Comparison of ENCODE assay signal across 28 cellular contexts in genomic region chr18:64809801-64810200, GRCh38.
"Had no signal": no experiment of that assay in that cellular context is flagged by ENCODE, and none has a peak within 500 bp of the region (broad histone marks: within the 10 kb centered on the region; RNA-seq: fewer than 3 reads in every experiment).

No MANE protein-coding gene starts in this region.

- H3K9me3 ChIP-seq: ovary, psoas muscle, right lobe of liver, sigmoid colon, stomach, thoracic aorta, thyroid gland, tibial nerve, upper lobe of left lung, vagina had no signal

- H3K27me3 Mint-ChIP-seq: progenitor cell of endocrine pancreas; stimulated activated naive B cell treated with anti-CD40 and anti-IgM and Interleukin-4, amounts not matched to agents 10 μg/mL and 1 μg/mL and 100 μg/mL, for 72 hours; stimulated activated naive CD8-positive, alpha-beta T cell treated with anti-CD3 and anti-CD28 coated beads, Interleukin-15, Interleukin-2, amounts not matched to agents 100 ng/mL and 50 ng/mL, for 24 hours had no signal

- H3K4me3 Mint-ChIP-seq: nephron; neural progenitor cell; stimulated activated effector memory CD8-positive, alpha-beta T cell treated with anti-CD3 and anti-CD28 coated beads, Interleukin-12 subunit alpha, Interleukin-12 subunit beta, amount 100 ng/mL, for 72 hours; stimulated activated naive B cell treated with anti-CD40 and anti-IgM and Interleukin-4, amounts not matched to agents 10 μg/mL and 1 μg/mL and 100 μg/mL, for 72 hours; stimulated activated naive CD8-positive, alpha-beta T cell treated with anti-CD3 and anti-CD28 coated beads, Interleukin-15, Interleukin-2, amounts not matched to agents 100 ng/mL and 50 ng/mL, for 24 hours had no signal

- H3K79me2 ChIP-seq: parathyroid adenoma had no signal

- H3K4me3 ChIP-seq: neural progenitor cell, ovary, psoas muscle, right lobe of liver, sigmoid colon, stomach, thoracic aorta, thyroid gland, tibial nerve, upper lobe of left lung, vagina had no signal

- H2AFZ ChIP-seq: neural progenitor cell, parathyroid adenoma had no signal

- H3K4me2 ChIP-seq: neural progenitor cell had no signal

- DNase-seq: occipital lobe; ovary; posterior cingulate gyrus; psoas muscle; right cardiac atrium; right lobe of liver; sigmoid colon; small intestine; stimulated activated CD4-positive, alpha-beta T cell treated with anti-CD3 and anti-CD28 coated beads, Interleukin-15, amount 100 ng/mL, for 24 hours; stimulated activated CD4-positive, alpha-beta T cell treated with anti-CD3 and anti-CD28 coated beads, Interleukin-2, amount 100 ng/mL, for 24 hours; stimulated activated CD4-positive, alpha-beta T cell treated with anti-CD3 and anti-CD28 coated beads, Interleukin-2, amount 100 ng/mL, for 48 hours; stimulated activated CD4-positive, alpha-beta T cell treated with anti-CD3 and anti-CD28 coated beads, Interleukin-4, amount 100 ng/mL, for 24 hours; stimulated activated naive B cell treated with anti-CD40 and anti-IgM and Interleukin-4, amounts not matched to agents 10 μg/mL and 1 μg/mL and 100 μg/mL, for 72 hours; stimulated activated naive CD4-positive, alpha-beta T cell treated with Interleukin-2 at 50 U/mL for 16 hours; stomach; thyroid gland; trophoblast cell; upper lobe of left lung had no signal

- FAIRE-seq: urothelium cell line had no signal

- H3K27ac ChIP-seq: neural progenitor cell, ovary, parathyroid adenoma, psoas muscle, right lobe of liver, sigmoid colon, stomach, thoracic aorta, thyroid gland, tibial nerve, upper lobe of left lung, vagina had no signal

- H3K9ac ChIP-seq: neural progenitor cell, parathyroid adenoma had no signal

- H3K36me3 ChIP-seq: neural progenitor cell, ovary, right lobe of liver, sigmoid colon, stomach, thoracic aorta, thyroid gland, tibial nerve, upper lobe of left lung, vagina had no signal

- H3K27ac Mint-ChIP-seq: nephron; neural progenitor cell; progenitor cell of endocrine pancreas; stimulated activated effector memory CD8-positive, alpha-beta T cell treated with anti-CD3 and anti-CD28 coated beads, Interleukin-12 subunit alpha, Interleukin-12 subunit beta, amount 100 ng/mL, for 72 hours; stimulated activated naive B cell treated with anti-CD40 and anti-IgM and Interleukin-4, amounts not matched to agents 10 μg/mL and 1 μg/mL and 100 μg/mL, for 72 hours; stimulated activated naive CD8-positive, alpha-beta T cell treated with anti-CD3 and anti-CD28 coated beads, Interleukin-15, Interleukin-2, amounts not matched to agents 100 ng/mL and 50 ng/mL, for 24 hours had no signal

- H3K9me3 Mint-ChIP-seq: nephron, neural progenitor cell had no signal

- H3K4me1 ChIP-seq: neural progenitor cell, parathyroid adenoma, psoas muscle, right lobe of liver, sigmoid colon, stomach, thyroid gland, tibial nerve, upper lobe of left lung, vagina had no signal

- ATAC-seq: psoas muscle; right cardiac atrium; right lobe of liver; stimulated activated effector memory CD8-positive, alpha-beta T cell treated with anti-CD3 and anti-CD28 coated beads, Interleukin-12 subunit alpha, Interleukin-12 subunit beta, amount 100 ng/mL, for 72 hours; stimulated activated naive B cell treated with anti-CD40 and anti-IgM and Interleukin-4, amounts not matched to agents 10 μg/mL and 1 μg/mL and 100 μg/mL, for 72 hours had no signal

- H3K36me3 Mint-ChIP-seq: neural progenitor cell; stimulated activated effector memory CD8-positive, alpha-beta T cell treated with anti-CD3 and anti-CD28 coated beads, Interleukin-12 subunit alpha, Interleukin-12 subunit beta, amount 100 ng/mL, for 72 hours; stimulated activated naive B cell treated with anti-CD40 and anti-IgM and Interleukin-4, amounts not matched to agents 10 μg/mL and 1 μg/mL and 100 μg/mL, for 72 hours had no signal

- H3K27me3 ChIP-seq: neural progenitor cell, ovary, right lobe of liver, sigmoid colon, stomach, thyroid gland, tibial nerve, upper lobe of left lung, vagina had no signal

- H3K4me1 Mint-ChIP-seq: nephron; stimulated activated effector memory CD8-positive, alpha-beta T cell treated with anti-CD3 and anti-CD28 coated beads, Interleukin-12 subunit alpha, Interleukin-12 subunit beta, amount 100 ng/mL, for 72 hours had no signal
